ENCODE assay signal across 8 cellular contexts in genomic region chr7:140674899-140675701, GRCh38. TPM values are rescaled to one million over a fixed set of nuclear protein-coding genes. Genes with fewer than 3 reads are reported as not detected.
A peak's percentile ranks its signal among the peaks of the same experiment; 100 is the strongest.
DNase-seq lines count a peak whose midpoint lies in the region; ATAC-seq and TF ChIP-seq lines count a peak whose summit lies in the region.

No MANE protein-coding gene starts in this region.

- H3K4me3 Mint-ChIP-seq in activated B cell treated with CpG ODN at 0.5 μM for 24 hours: peak overlapping the region; percentile 88

- no peak overlapping the region for H3K4me3 ChIP-seq in heart left ventricle

- H3K36me3 Mint-ChIP-seq in activated B cell treated with CpG ODN at 0.5 μM for 24 hours (ENCODE audit: low read depth): peaks cover 20% of the 10 kb centered on the region

- 58 to 61% (median 60%) methylated on average over 8 of the region's 8 CpGs for WGBS in heart left ventricle, 4 donors

- H3K27me3 Mint-ChIP-seq in activated B cell treated with CpG ODN at 0.5 μM for 24 hours: no peaks in the 10 kb centered on the region

- H3K9me3 ChIP-seq in heart left ventricle: no peaks in the 10 kb centered on the region

- no peak for TF ChIP-seq CTCF in activated B cell treated with CpG ODN at 0.5 μM for 24 hours (IDR thresholded peaks at IDR 0.05)
- TF ChIP-seq CTCF in heart left ventricle (IDR thresholded peaks at IDR 0.05): peak in 10 of 12 donors; percentile 35 to 66 (median 45)

- CTCF ChIA-PET in activated B cell treated with CpG ODN at 0.5 μM for 24 hours (lab: Charles Lee): interaction anchor here (0.7 to 1.0 kb wide), 3 partner anchors 14 to 340 kb away, joined by 3 read pairs; partner anchors contain the start of gene MRPS33

- H3K36me3 ChIP-seq in heart left ventricle: peaks cover 0 to 18% (median 8%) of the 10 kb centered on the region in 9 donors

- H3K27me3 ChIP-seq in heart left ventricle: no peaks in the 10 kb centered on the region

- ATAC-seq in activated B cell treated with CpG ODN at 0.5 μM for 24 hours (ENCODE audit: low read depth): no peak
- ATAC-seq in heart left ventricle: peak in 3 of 4 donors; percentile 53 to 77 (median 66)
- ATAC-seq in sciatic nerve: peak; percentile 68
- no peak for ATAC-seq in HG02571 (IDR thresholded peaks at IDR 0.05; ENCODE audit: unreplicated experiment)
- no peak for ATAC-seq in GM21576 (IDR thresholded peaks at IDR 0.05; ENCODE audit: unreplicated experiment)

- peaks cover 0 to 37% (median 21%) of the 10 kb centered on the region in 12 donors for H3K4me1 ChIP-seq in heart left ventricle

- POLR2A ChIA-PET in activated B cell treated with CpG ODN at 0.5 μM for 24 hours (lab: Charles Lee): interaction anchor here (0.6 to 2.4 kb wide), 3 partner anchors 20 to 613 kb away, joined by 7 to 9 read pairs (median 8); partner anchors contain the start of gene NDUFB2

- peaks cover 56% of the 10 kb centered on the region for H3K4me1 Mint-ChIP-seq in activated B cell treated with CpG ODN at 0.5 μM for 24 hours

- H3K27ac ChIP-seq in heart left ventricle: peak overlapping the region in 1 of 12 donors; percentile 42

- H3K27ac Mint-ChIP-seq in activated B cell treated with CpG ODN at 0.5 μM for 24 hours: peak overlapping the region; percentile 91

- DNase-seq in NCI-H2107 treated with DMSO at 0.1 percent for 48 hours (lab: John Stamatoyannopoulos, UW; ENCODE audit: unreplicated experiment) (peak; percentile 29), NCI-H2107 (lab: John Stamatoyannopoulos, UW) (no peak), HT-29 (ENCODE audit: low spot score) (peak; percentile 59), activated B cell treated with CpG ODN at 0.5 μM for 24 hours (no peak), heart left ventricle (peak in 2 of 5 donors; percentile 28 to 39), sciatic nerve (ENCODE audit: low spot score) (peak; percentile 55)

- TF ChIP-seq POLR2A in heart left ventricle (IDR thresholded peaks at IDR 0.05): no peak

- intact Hi-C loops in activated B cell treated with CpG ODN at 0.5 μM for 24 hours (cut with micrococcal nuclease): loop anchor here (1.0 to 10.0 kb wide), 3 partner anchors 339 to 1310 kb away; partner anchors contain the start of genes KDM7A and MRPS33
- intact Hi-C loops in heart left ventricle (cut with DNase I): loop anchor here in 6 of 10 donors (2.0 to 10.0 kb wide), 4 partner anchors 20 to 340 kb away; partner anchors contain the start of gene MRPS33 (in 5 of the 6)
- intact Hi-C loops in sciatic nerve (cut with DNase I): no loop called here

- no peaks in the 10 kb centered on the region for H3K9me3 Mint-ChIP-seq in activated B cell treated with CpG ODN at 0.5 μM for 24 hours

RNA-seq across cellular contexts. Expression of gene ADCK2, which starts 2.4 kb away (rescaled TPM):
- total RNA-seq in HT-29 (2014; rRNA removed; shearing (Covaris generic)): 37.3 and 43.5 TPM in 2 replicates
- total RNA-seq in activated B cell treated with CpG ODN at 0.5 μM for 24 hours: 17.6 and 19.1 TPM in 2 replicates
- 10 to 100 TPM in 6 of 9 donors, 1 to 10 TPM in 3; 6.8 to 18.3 (median 10.5) TPM for total RNA-seq in heart left ventricle
- 10 to 100 TPM in 1 of 2 donors, 1 to 10 TPM in 1; 5.3 to 15.4 TPM for polyA plus RNA-seq in heart left ventricle
- total RNA-seq in sciatic nerve: 13.9 TPM

RNA-seq across cellular contexts. Expression of gene NDUFB2, which starts 21.4 kb away (rescaled TPM):
- total RNA-seq in HT-29 (2014; rRNA removed; shearing (Covaris generic)): 328 and 378 TPM in 2 replicates
- 140 and 168 TPM in 2 replicates for total RNA-seq in activated B cell treated with CpG ODN at 0.5 μM for 24 hours
- 1,000 to 10,000 TPM in 1 of 9 donors, 100 to 1,000 TPM in 8; 458 to 1,005 (median 615) TPM for total RNA-seq in heart left ventricle
- 100 to 1,000 TPM; 525 to 727 TPM for polyA plus RNA-seq in heart left ventricle
- total RNA-seq in sciatic nerve: 119 TPM

RNA-seq across cellular contexts. Expression of gene DENND2A, which starts 34.5 kb away (rescaled TPM):
- not detected in 2 replicates for total RNA-seq in HT-29 (2014; rRNA removed; shearing (Covaris generic))
- not detected in 2 replicates for total RNA-seq in activated B cell treated with CpG ODN at 0.5 μM for 24 hours
- total RNA-seq in heart left ventricle: 10 to 100 TPM in 6 of 9 donors, 1 to 10 TPM in 3; 6.7 to 17.9 (median 10.8) TPM
- 1 to 10 TPM; 4.6 to 6.2 TPM for polyA plus RNA-seq in heart left ventricle
- total RNA-seq in sciatic nerve: 37.6 TPM

Comparison
In these comparisons a context has a peak if more than half of its experiments do, and no peak if none do; other contexts are left out.
1. DNase-seq: peak in NCI-H2107 treated with DMSO at 0.1 percent for 48 hours (single experiment), HT-29 (single experiment) and sciatic nerve (single experiment); none in NCI-H2107 (single experiment) and activated B cell treated with CpG ODN at 0.5 μM for 24 hours (single experiment).
2. ATAC-seq: peak in heart left ventricle (3 of 4) and sciatic nerve (single experiment); none in activated B cell treated with CpG ODN at 0.5 μM for 24 hours (single experiment), HG02571 (single experiment) and GM21576 (single experiment).